In the genomic region with DNA sequence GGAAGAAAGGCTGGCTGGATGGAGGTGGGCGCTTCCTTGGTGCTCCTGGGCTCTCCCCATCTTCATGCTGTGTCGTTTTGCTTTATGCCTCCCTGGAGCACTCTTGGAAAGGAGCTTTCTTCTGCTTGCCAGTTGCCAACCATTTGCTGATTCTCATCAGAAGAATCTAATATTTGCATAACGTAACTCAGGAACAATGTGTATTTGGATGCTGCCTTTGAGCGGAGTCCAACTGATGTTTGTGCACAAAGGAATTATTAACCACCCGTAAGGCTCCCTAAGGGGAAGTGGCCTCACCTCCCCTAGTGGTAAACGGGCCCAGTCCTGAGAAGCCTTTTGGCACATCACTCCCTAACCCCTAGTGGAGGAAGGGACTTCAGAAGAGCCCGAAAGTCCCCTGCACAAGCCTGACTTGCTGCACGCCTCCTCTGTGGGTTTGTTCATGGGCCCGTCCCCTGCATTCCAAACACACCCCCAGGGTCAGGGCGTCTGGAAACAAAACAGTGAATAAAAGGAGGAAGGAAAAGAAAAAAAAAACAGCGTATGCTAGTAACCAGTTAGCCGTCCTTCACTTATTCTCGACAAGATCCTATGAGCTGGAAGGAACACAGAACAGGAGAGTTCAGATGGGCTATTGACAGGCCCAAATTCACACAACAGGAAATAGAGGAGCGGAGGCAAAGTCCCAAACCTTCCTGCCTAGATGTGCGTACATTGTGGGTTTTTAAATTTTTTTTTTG, we compare ENCODE assay signal across 11 cellular contexts.
DNase-seq lines count a peak whose midpoint lies in the region; ATAC-seq and TF ChIP-seq lines count a peak whose summit lies in the region.
"Had no signal": no experiment of that assay in that cellular context is flagged by ENCODE, and none has a peak within 500 bp of the region (broad histone marks: within the 10 kb centered on the region; RNA-seq: fewer than 3 reads in every experiment).

No MANE protein-coding gene starts in this region.

- H3K36me3 Mint-ChIP-seq in WTC11 = peaks cover 6% of the 10 kb centered on the region

- H3K27ac Mint-ChIP-seq in WTC11 = no peak overlapping the region
- H3K27ac Mint-ChIP-seq: stimulated activated naive CD8-positive, alpha-beta T cell treated with anti-CD3 and anti-CD28 coated beads, Interleukin-15, Interleukin-2, amounts not matched to agents 100 ng/mL and 50 ng/mL, for 24 hours had no signal

- WGBS in upper lobe of left lung, 2 donors = 25 to 38% methylated on average over 15 of the region's 15 CpGs

- H3K27ac ChIP-seq in upper lobe of left lung = peak overlapping the region; percentile 13 to 55 (median 24)

- H3K27me3 ChIP-seq in kidney epithelial cell (ENCODE audit: control insufficient read depth, insufficient read depth, low read length) (no peaks in the 10 kb centered on the region), upper lobe of left lung (no peaks in the 10 kb centered on the region)
- H3K27me3 ChIP-seq: BE2C had no signal

- no peak overlapping the region for H3K4me3 Mint-ChIP-seq in WTC11
- H3K4me3 Mint-ChIP-seq: stimulated activated naive CD8-positive, alpha-beta T cell treated with anti-CD3 and anti-CD28 coated beads, Interleukin-15, Interleukin-2, amounts not matched to agents 100 ng/mL and 50 ng/mL, for 24 hours had no signal

- peaks cover 10% of the 10 kb centered on the region for H3K9me3 Mint-ChIP-seq in WTC11

- POLR2A ChIA-PET in WTC11 (lab: Charles Lee) = no interaction called here

- TF ChIP-seq CTCF in WTC11 (IDR thresholded peaks at IDR 0.05) = no peak
- TF ChIP-seq CTCF in kidney epithelial cell (IDR thresholded peaks at IDR 0.05; ENCODE audit: insufficient read depth, low read length, poor library complexity, severe bottlenecking) = peak; percentile 39
- TF ChIP-seq CTCF in upper lobe of left lung (IDR thresholded peaks at IDR 0.05) = peak in 3 of 6 experiments; percentile 23 to 50 (median 30)

- DNase-seq in SIG-M5 treated with dmso at 0.1 percent for 504 hours (lab: John Stamatoyannopoulos, UW; ENCODE audit: unreplicated experiment) (peak; percentile 0), SIG-M5 (lab: John Stamatoyannopoulos, UW) (no peak), WTC11 (ENCODE audit: low spot score) (no peak), kidney epithelial cell (ENCODE audit: low read depth) (no peak), upper lobe of left lung (peak in 1 of 2 donors; percentile 29), NCI-H1930 (lab: John Stamatoyannopoulos, UW) (no peak)
- DNase-seq: NCI-H1436 had no signal

- no peak overlapping the region for H3K4me3 ChIP-seq in kidney epithelial cell (ENCODE audit: low read depth, low read length)
- no peak overlapping the region for H3K4me3 ChIP-seq in upper lobe of left lung

- CTCF ChIA-PET in WTC11 (lab: Charles Lee) = interaction anchor here (0.9 to 1.2 kb wide), 3 partner anchors 9 to 440 kb away, joined by 3 read pairs; no protein-coding TSS in a partner anchor

- TF ChIP-seq POLR2A in upper lobe of left lung (IDR thresholded peaks at IDR 0.05) = no peak

- TF ChIP-seq EP300 in upper lobe of left lung (IDR thresholded peaks at IDR 0.05) = no peak

- H3K9me3 ChIP-seq in upper lobe of left lung = peaks cover 0 to 4% (median 3%) of the 10 kb centered on the region in 4 donors
- H3K9me3 ChIP-seq: BE2C had no signal

- no peaks in the 10 kb centered on the region for H3K27me3 Mint-ChIP-seq in WTC11 (ENCODE audit: low read depth)

- ATAC-seq in WTC11 = peak; percentile 70
- peak; percentile 54 to 56 for ATAC-seq in upper lobe of left lung (ENCODE audit: low FRiP score in 2 of 2)
- no peak for ATAC-seq in HG03460 (IDR thresholded peaks at IDR 0.05; ENCODE audit: unreplicated experiment)
- ATAC-seq in HG02678 (IDR thresholded peaks at IDR 0.05; ENCODE audit: unreplicated experiment) = no peak

- H3K4me1 ChIP-seq in upper lobe of left lung = peaks cover 12 to 30% (median 27%) of the 10 kb centered on the region in 4 donors

- H3K36me3 ChIP-seq in kidney epithelial cell (ENCODE audit: control insufficient read depth, insufficient read depth, low read length) (no peaks in the 10 kb centered on the region), upper lobe of left lung (no peaks in the 10 kb centered on the region)
- H3K36me3 ChIP-seq: BE2C had no signal

- H3K4me1 Mint-ChIP-seq in WTC11 = peaks cover 26% of the 10 kb centered on the region

TF ChIP-seq in WTC11, 78 proteins besides CTCF, POLR2A, EP300 and RAD21:
- TF ChIP-seq GABPB1 (CRISPR knock-in tag; IDR thresholded peaks at IDR 0.05) (peak; percentile 48), ZNF317 (CRISPR knock-in tag; IDR thresholded peaks at IDR 0.05; ENCODE audit: borderline replicate concordance, low read depth) (no peak), RORB (CRISPR knock-in tag; IDR thresholded peaks at IDR 0.05) (no peak), ZNF232 (CRISPR knock-in tag; IDR thresholded peaks at IDR 0.05) (no peak), TEAD4 (CRISPR knock-in tag; IDR thresholded peaks at IDR 0.05) (no peak), RELA (CRISPR knock-in tag; IDR thresholded peaks at IDR 0.05; ENCODE audit: borderline replicate concordance) (no peak), JUN (CRISPR knock-in tag; IDR thresholded peaks at IDR 0.05) (no peak), NFYB (CRISPR knock-in tag; conservative IDR thresholded peaks at IDR 0.05; ENCODE audit: low read depth) (no peak), ZNF138 (CRISPR knock-in tag; conservative IDR thresholded peaks at IDR 0.05) (no peak)

Comparison
In these comparisons a context has a peak if more than half of its experiments do, and no peak if none do; other contexts are left out.
1. ATAC-seq: peak in WTC11 (single experiment) and upper lobe of left lung (2 of 2); none in HG03460 (single experiment) and HG02678 (single experiment).